10 cellular contexts compared by ENCODE assay signal in the genomic region with DNA sequence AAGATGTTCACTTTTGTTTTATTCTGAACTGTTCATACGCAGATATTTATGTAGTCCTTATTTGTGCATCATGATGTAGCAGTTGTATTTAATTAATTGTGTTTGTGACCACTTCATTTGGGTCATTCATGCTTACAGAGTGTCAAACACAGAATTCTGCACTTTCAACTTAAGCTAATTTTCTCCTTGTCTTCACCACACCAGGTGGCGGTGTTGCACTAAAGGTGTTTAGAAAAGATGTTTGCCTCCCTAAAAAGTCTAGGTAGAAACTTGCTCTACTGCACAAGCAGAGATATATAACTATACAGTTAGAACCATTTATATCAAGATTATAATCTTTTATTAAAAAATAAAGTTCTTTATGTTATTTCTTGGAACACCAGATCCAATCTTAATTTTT. TPM values are rescaled to one million over a fixed set of nuclear protein-coding genes. Genes with fewer than 3 reads are reported as not detected.
DNase-seq lines count a peak whose midpoint lies in the region; ATAC-seq and TF ChIP-seq lines count a peak whose summit lies in the region.
"Had no signal": no experiment of that assay in that cellular context is flagged by ENCODE, and none has a peak within 500 bp of the region (broad histone marks: within the 10 kb centered on the region; RNA-seq: fewer than 3 reads in every experiment).

No MANE protein-coding gene starts in this region.

- TF ChIP-seq CTCF in VCaP (conservative IDR thresholded peaks at IDR 0.05) (peak; percentile 88), liver (IDR thresholded peaks at IDR 0.05; ENCODE audit: low read depth, low read length, missing input control) (peak; percentile 51), gastrocnemius medialis (IDR thresholded peaks at IDR 0.05 in 4 of 5, conservative IDR thresholded peaks at IDR 0.05 in 1 of 5) (no peak)

- intact Hi-C loops in gastrocnemius medialis (cut with DNase I; ENCODE audit: low total_unique reads) = no loop called here

- ATAC-seq in gastrocnemius medialis (no peak), HG02610 (IDR thresholded peaks at IDR 0.05; ENCODE audit: unreplicated experiment) (no peak)

- H3K9me3 ChIP-seq in liver (ENCODE audit: control insufficient read depth in 4 of 4, low read length in 3 of 4) (no peaks in the 10 kb centered on the region), gastrocnemius medialis (no peaks in the 10 kb centered on the region)

- H3K4me3 ChIP-seq in liver (ENCODE audit: low read depth in 1 of 3, low read length in 3 of 3) (no peak overlapping the region), gastrocnemius medialis (no peak overlapping the region)

- peak; percentile 36 for DNase-seq in DMS 273 (lab: John Stamatoyannopoulos, UW; ENCODE audit: unreplicated experiment)
- no peak for DNase-seq in DMS 273 treated with DMSO at 0.1 percent for 48 hours (lab: John Stamatoyannopoulos, UW)
- peak; percentile 76 for DNase-seq in HT-29 (ENCODE audit: low spot score)
- DNase-seq in NCI-H1694 (lab: John Stamatoyannopoulos, UW) = no peak
- no peak for DNase-seq in gastrocnemius medialis
- DNase-seq: 8988T, activated T-cell treated with anti-CD3 and anti-CD28 coated beads for 4 hours had no signal

- H3K36me3 ChIP-seq in liver (ENCODE audit: control insufficient read depth in 4 of 4, insufficient read depth in 3 of 4, low read depth in 1 of 4, low read length in 3 of 4) = no peaks in the 10 kb centered on the region
- no peaks in the 10 kb centered on the region for H3K36me3 ChIP-seq in gastrocnemius medialis

- TF ChIP-seq RAD21 in liver (IDR thresholded peaks at IDR 0.05) = peak; percentile 78 to 80

- no peak overlapping the region for H3K9ac ChIP-seq in liver (ENCODE audit: low read depth in 1 of 2, low read length in 2 of 2)

- in situ Hi-C loops in gastrocnemius medialis (cut with MboI; ENCODE audit: low sequenced_read_pairs in 4 of 4) = no loop called here

- WGBS in liver = 58% methylated on average over 2 of the region's 2 CpGs

- H3K27me3 ChIP-seq in liver (ENCODE audit: control insufficient read depth in 4 of 4, insufficient read depth in 4 of 4, low read length in 3 of 4) (peaks cover 0 to 4% (median 0%) of the 10 kb centered on the region in 4 donors), gastrocnemius medialis (no peaks in the 10 kb centered on the region)

- peaks cover 0 to 6% (median 4%) of the 10 kb centered on the region in 4 donors for H3K4me1 ChIP-seq in liver (ENCODE audit: control insufficient read depth in 4 of 4, insufficient read depth in 4 of 4, low read length in 3 of 4)
- H3K4me1 ChIP-seq in gastrocnemius medialis = no peaks in the 10 kb centered on the region

- H3K27ac ChIP-seq in VCaP (no peak overlapping the region), liver (ENCODE audit: low read depth in 1 of 2, low read length in 2 of 2) (no peak overlapping the region), gastrocnemius medialis (no peak overlapping the region)

- no peak for TF ChIP-seq POLR2A in gastrocnemius medialis (IDR thresholded peaks at IDR 0.05)

TF ChIP-seq in liver, 16 proteins besides CTCF, POLR2A, EP300 and RAD21:
- no peak for TF ChIP-seq YY1 (IDR thresholded peaks at IDR 0.05)
- TF ChIP-seq SP1 (IDR thresholded peaks at IDR 0.05) = no peak
- TF ChIP-seq JUND (IDR thresholded peaks at IDR 0.05) = no peak
- TF ChIP-seq GABPA (IDR thresholded peaks at IDR 0.05 in 1 of 2, conservative IDR thresholded peaks at IDR 0.05 in 1 of 2) = no peak
- TF ChIP-seq EGR1 (IDR thresholded peaks at IDR 0.05; ENCODE audit: low read depth in 2 of 2) = no peak
- TF ChIP-seq TAF1 (conservative IDR thresholded peaks at IDR 0.05) = no peak
- TF ChIP-seq NR2F2 (IDR thresholded peaks at IDR 0.05) = no peak
- TF ChIP-seq FOXA2 (IDR thresholded peaks at IDR 0.05) = no peak
- TF ChIP-seq, protein P1, sequence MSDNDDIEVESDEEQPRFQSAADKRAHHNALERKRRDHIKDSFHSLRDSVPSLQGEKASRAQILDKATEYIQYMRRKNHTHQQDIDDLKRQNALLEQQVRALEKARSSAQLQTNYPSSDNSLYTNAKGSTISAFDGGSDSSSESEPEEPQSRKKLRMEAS (IDR thresholded peaks at IDR 0.05) = no peak
- TF ChIP-seq, protein P2, sequence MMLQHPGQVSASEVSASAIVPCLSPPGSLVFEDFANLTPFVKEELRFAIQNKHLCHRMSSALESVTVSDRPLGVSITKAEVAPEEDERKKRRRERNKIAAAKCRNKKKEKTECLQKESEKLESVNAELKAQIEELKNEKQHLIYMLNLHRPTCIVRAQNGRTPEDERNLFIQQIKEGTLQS (IDR thresholded peaks at IDR 0.05) = no peak
- TF ChIP-seq, protein P3, sequence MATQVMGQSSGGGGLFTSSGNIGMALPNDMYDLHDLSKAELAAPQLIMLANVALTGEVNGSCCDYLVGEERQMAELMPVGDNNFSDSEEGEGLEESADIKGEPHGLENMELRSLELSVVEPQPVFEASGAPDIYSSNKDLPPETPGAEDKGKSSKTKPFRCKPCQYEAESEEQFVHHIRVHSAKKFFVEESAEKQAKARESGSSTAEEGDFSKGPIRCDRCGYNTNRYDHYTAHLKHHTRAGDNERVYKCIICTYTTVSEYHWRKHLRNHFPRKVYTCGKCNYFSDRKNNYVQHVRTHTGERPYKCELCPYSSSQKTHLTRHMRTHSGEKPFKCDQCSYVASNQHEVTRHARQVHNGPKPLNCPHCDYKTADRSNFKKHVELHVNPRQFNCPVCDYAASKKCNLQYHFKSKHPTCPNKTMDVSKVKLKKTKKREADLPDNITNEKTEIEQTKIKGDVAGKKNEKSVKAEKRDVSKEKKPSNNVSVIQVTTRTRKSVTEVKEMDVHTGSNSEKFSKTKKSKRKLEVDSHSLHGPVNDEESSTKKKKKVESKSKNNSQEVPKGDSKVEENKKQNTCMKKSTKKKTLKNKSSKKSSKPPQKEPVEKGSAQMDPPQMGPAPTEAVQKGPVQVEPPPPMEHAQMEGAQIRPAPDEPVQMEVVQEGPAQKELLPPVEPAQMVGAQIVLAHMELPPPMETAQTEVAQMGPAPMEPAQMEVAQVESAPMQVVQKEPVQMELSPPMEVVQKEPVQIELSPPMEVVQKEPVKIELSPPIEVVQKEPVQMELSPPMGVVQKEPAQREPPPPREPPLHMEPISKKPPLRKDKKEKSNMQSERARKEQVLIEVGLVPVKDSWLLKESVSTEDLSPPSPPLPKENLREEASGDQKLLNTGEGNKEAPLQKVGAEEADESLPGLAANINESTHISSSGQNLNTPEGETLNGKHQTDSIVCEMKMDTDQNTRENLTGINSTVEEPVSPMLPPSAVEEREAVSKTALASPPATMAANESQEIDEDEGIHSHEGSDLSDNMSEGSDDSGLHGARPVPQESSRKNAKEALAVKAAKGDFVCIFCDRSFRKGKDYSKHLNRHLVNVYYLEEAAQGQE (IDR thresholded peaks at IDR 0.05) = no peak
- no peak for TF ChIP-seq HNF4A (conservative IDR thresholded peaks at IDR 0.05)
- TF ChIP-seq HNF4G (IDR thresholded peaks at IDR 0.05) = no peak

RNA-seq across cellular contexts. Expression of a gene that starts 1.3 kb away (rescaled TPM):
- 0.08 and 0.36 TPM in 2 replicates for total RNA-seq in HT-29 (2014; rRNA removed; shearing (Covaris generic))
- total RNA-seq in liver (not detected), gastrocnemius medialis (not detected)
- polyA plus RNA-seq in liver = not detected

RNA-seq across cellular contexts. Expression of a gene that starts 20.8 kb away (rescaled TPM):
- under 0.01 and 0.05 TPM in 2 replicates for total RNA-seq in HT-29 (2014; rRNA removed; shearing (Covaris generic))
- total RNA-seq in liver (1 to 10 TPM; 1.5 to 3.8 TPM), gastrocnemius medialis (under 1 TPM in 3 of 4 donors, not detected in 1; 0.07 to 0.25 (median 0.13) TPM)
- under 1 TPM; 0.11 to 0.55 TPM for polyA plus RNA-seq in liver

RNA-seq across cellular contexts. Expression of a gene that starts 28.1 kb away (rescaled TPM):
- not detected in 2 replicates for total RNA-seq in HT-29 (2014; rRNA removed; shearing (Covaris generic))
- total RNA-seq in liver (1 to 10 TPM in 1 of 2 donors, under 1 TPM in 1; 0.33 to 2.9 TPM), gastrocnemius medialis (not detected)
- under 1 TPM; 0.10 to 0.32 TPM for polyA plus RNA-seq in liver

RNA-seq across cellular contexts. Expression of a gene that starts 58.6 kb away (rescaled TPM):
- not detected in 2 replicates for total RNA-seq in HT-29 (2014; rRNA removed; shearing (Covaris generic))
- total RNA-seq in liver (under 1 TPM; 0.09 to 0.25 TPM), gastrocnemius medialis (not detected)
- polyA plus RNA-seq in liver = not detected

Comparison
In these comparisons a context has a peak if more than half of its experiments do, and no peak if none do; other contexts are left out.
1. DNase-seq: peak in DMS 273 (single experiment) and HT-29 (single experiment); none in DMS 273 treated with DMSO at 0.1 percent for 48 hours (single experiment), NCI-H1694 (single experiment) and gastrocnemius medialis (0 of 2).
2. CTCF ChIP-seq: peak in VCaP (single experiment) and liver (single experiment); none in gastrocnemius medialis (0 of 5).